1 cellular context compared by ENCODE assay signal in the genomic region with DNA sequence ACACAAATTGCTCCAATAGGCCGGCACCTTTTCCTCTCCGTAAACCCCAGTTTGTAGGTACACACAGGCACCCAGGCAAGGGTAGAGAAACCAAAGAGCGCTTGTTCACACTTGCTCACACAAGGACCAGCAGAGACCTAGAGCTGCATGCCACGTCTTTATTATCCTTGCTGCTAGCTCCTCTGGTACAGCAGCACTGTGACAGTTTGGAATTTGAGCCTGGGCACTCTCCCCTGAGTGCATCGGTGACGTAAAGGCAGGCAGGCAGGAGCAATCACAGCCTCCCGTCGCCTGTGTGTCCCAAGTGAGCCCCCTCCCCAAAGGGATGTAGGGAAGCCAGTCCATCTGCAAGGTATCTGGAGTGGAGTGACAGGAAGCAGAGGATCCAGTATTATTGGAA.
TF ChIP-seq lines count a peak whose summit lies in the region.

No MANE protein-coding gene starts in this region.

TF ChIP-seq in GM23338, 12 proteins besides CTCF, POLR2A, EP300 and RAD21 (continued from another document):
- TF ChIP-seq ZNF462 (CRISPR knock-in tag; IDR thresholded peaks at IDR 0.05) (no peak), JUNB (IDR thresholded peaks at IDR 0.05; ENCODE audit: unreplicated experiment) (no peak), CREB1 (CRISPR knock-in tag; IDR thresholded peaks at IDR 0.05; ENCODE audit: low read depth) (no peak), STAT1 (IDR thresholded peaks at IDR 0.05; ENCODE audit: unreplicated experiment) (no peak)
